ENCODE assay signal across 18 cellular contexts in the genomic region with DNA sequence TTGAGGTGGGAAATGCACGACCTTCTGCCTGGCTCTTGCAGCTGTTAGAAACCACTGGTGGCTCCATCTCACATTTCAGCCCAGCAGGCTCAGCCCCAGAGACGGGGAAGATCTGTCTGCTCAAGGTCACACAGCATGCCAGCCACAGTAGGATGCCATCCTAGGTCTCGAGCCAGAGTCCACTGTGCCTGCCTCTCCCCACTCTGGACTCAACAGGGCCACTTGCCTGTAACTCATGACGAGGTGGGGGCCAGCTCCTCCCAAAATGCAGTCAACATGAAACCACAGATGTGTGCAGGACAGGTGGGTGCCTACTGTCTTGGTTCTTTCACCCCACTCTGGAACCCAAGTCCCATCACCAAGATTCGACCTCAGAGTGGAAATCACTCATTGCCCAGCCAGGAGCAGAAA. TPM values are rescaled to one million over a fixed set of nuclear protein-coding genes. Genes with fewer than 3 reads are reported as not detected.
DNase-seq lines count a peak whose midpoint lies in the region; ATAC-seq and TF ChIP-seq lines count a peak whose summit lies in the region.
"Had no signal": no experiment of that assay in that cellular context is flagged by ENCODE, and none has a peak within 500 bp of the region (broad histone marks: within the 10 kb centered on the region; RNA-seq: fewer than 3 reads in every experiment).

No MANE protein-coding gene starts in this region.

- H3K27me3 ChIP-seq in lower lobe of right lung (ENCODE audit: low read depth) (peaks cover 58% of the 10 kb centered on the region), upper lobe of right lung (peaks cover 56% of the 10 kb centered on the region)

- peak overlapping the region; percentile 85 for H3K4me3 Mint-ChIP-seq in activated naive CD4-positive, alpha-beta T cell treated with anti-CD3 and anti-CD28 coated beads, Interleukin-2, amount 50 U/mL, for 24 hours
- H3K4me3 Mint-ChIP-seq in activated T-cell treated with anti-CD3 and anti-CD28 coated beads, Interleukin-2, amount 50 U/mL, for 72 hours = peak overlapping the region; percentile 90 to 96

- peak; percentile 47 to 57 for ATAC-seq in activated T-cell treated with anti-CD3 and anti-CD28 coated beads, Interleukin-2, amount 50 U/mL, for 72 hours (replicated peaks in 1 of 2)
- ATAC-seq in lower lobe of right lung = no peak
- no peak for ATAC-seq in upper lobe of right lung
- no peak for ATAC-seq in HG02973 (IDR thresholded peaks at IDR 0.05; ENCODE audit: unreplicated experiment)
- ATAC-seq: sciatic nerve had no signal

- DNase-seq in activated naive CD4-positive, alpha-beta T cell treated with Interleukin-2 at 50 U/mL for 16 hours = no peak
- peak; percentile 54 to 64 for DNase-seq in activated T-cell treated with anti-CD3 and anti-CD28 coated beads, Interleukin-2, amount 50 U/mL, for 72 hours
- DNase-seq in lower lobe of right lung (peak; percentile 6), upper lobe of right lung (peak; percentile 34), GM10266 (ENCODE audit: extremely low spot score) (no peak), HPDE6-E6E7 (ENCODE audit: extremely low spot score) (no peak)
- DNase-seq: activated CD4-positive, CD25-positive, alpha-beta regulatory T cell; hypothalamus; IMR-90; midbrain; MM.1S; NCI-H187 treated with DMSO at 0.1 percent for 48 hours; NCI-H446 treated with DMSO at 0.1 percent for 48 hours; substantia nigra had no signal

- H3K4me3 ChIP-seq in lower lobe of right lung (no peak overlapping the region), upper lobe of right lung (no peak overlapping the region)
- H3K4me3 ChIP-seq: ascending aorta had no signal

- intact Hi-C loops in lower lobe of right lung (cut with DNase I) (no loop called here), upper lobe of right lung (cut with DNase I) (no loop called here)

- peaks cover 13% of the 10 kb centered on the region for H3K36me3 Mint-ChIP-seq in activated naive CD4-positive, alpha-beta T cell treated with anti-CD3 and anti-CD28 coated beads, Interleukin-2, amount 50 U/mL, for 24 hours
- H3K36me3 Mint-ChIP-seq in activated T-cell treated with anti-CD3 and anti-CD28 coated beads, Interleukin-2, amount 50 U/mL, for 72 hours (ENCODE audit: insufficient read depth in 2 of 2) = peaks cover 6 to 16% of the 10 kb centered on the region in 2 donors

- H3K36me3 ChIP-seq in lower lobe of right lung (no peaks in the 10 kb centered on the region), upper lobe of right lung (no peaks in the 10 kb centered on the region)
- H3K36me3 ChIP-seq: ascending aorta had no signal

- H3K27me3 Mint-ChIP-seq in activated naive CD4-positive, alpha-beta T cell treated with anti-CD3 and anti-CD28 coated beads, Interleukin-2, amount 50 U/mL, for 24 hours = no peaks in the 10 kb centered on the region
- H3K27me3 Mint-ChIP-seq in activated T-cell treated with anti-CD3 and anti-CD28 coated beads, Interleukin-2, amount 50 U/mL, for 72 hours (ENCODE audit: low read depth) = no peaks in the 10 kb centered on the region

- no peak overlapping the region for H3K27ac ChIP-seq in lower lobe of right lung
- no peak overlapping the region for H3K27ac ChIP-seq in upper lobe of right lung
- H3K27ac ChIP-seq: ascending aorta had no signal

- H3K9me3 ChIP-seq in lower lobe of right lung = no peaks in the 10 kb centered on the region
- no peaks in the 10 kb centered on the region for H3K9me3 ChIP-seq in upper lobe of right lung
- H3K9me3 ChIP-seq: ascending aorta had no signal

- TF ChIP-seq CTCF in lower lobe of right lung (IDR thresholded peaks at IDR 0.05) (no peak), upper lobe of right lung (IDR thresholded peaks at IDR 0.05) (no peak), GM10266 (IDR thresholded peaks at IDR 0.05; ENCODE audit: control insufficient read depth, insufficient read depth, low read depth, missing control alignments) (no peak)

- peaks cover 83% of the 10 kb centered on the region for H3K4me1 Mint-ChIP-seq in activated naive CD4-positive, alpha-beta T cell treated with anti-CD3 and anti-CD28 coated beads, Interleukin-2, amount 50 U/mL, for 24 hours
- H3K4me1 Mint-ChIP-seq in activated T-cell treated with anti-CD3 and anti-CD28 coated beads, Interleukin-2, amount 50 U/mL, for 72 hours (ENCODE audit: low read depth) = peaks cover 84% of the 10 kb centered on the region

- H3K4me1 ChIP-seq in lower lobe of right lung = no peaks in the 10 kb centered on the region
- H3K4me1 ChIP-seq in upper lobe of right lung = no peaks in the 10 kb centered on the region
- H3K4me1 ChIP-seq: ascending aorta had no signal

- peak overlapping the region; percentile 89 for H3K27ac Mint-ChIP-seq in activated naive CD4-positive, alpha-beta T cell treated with anti-CD3 and anti-CD28 coated beads, Interleukin-2, amount 50 U/mL, for 24 hours
- H3K27ac Mint-ChIP-seq in activated T-cell treated with anti-CD3 and anti-CD28 coated beads, Interleukin-2, amount 50 U/mL, for 72 hours = peak overlapping the region; percentile 85

- no peaks in the 10 kb centered on the region for H3K9me3 Mint-ChIP-seq in activated naive CD4-positive, alpha-beta T cell treated with anti-CD3 and anti-CD28 coated beads, Interleukin-2, amount 50 U/mL, for 24 hours
- no peaks in the 10 kb centered on the region for H3K9me3 Mint-ChIP-seq in activated T-cell treated with anti-CD3 and anti-CD28 coated beads, Interleukin-2, amount 50 U/mL, for 72 hours

RNA-seq across cellular contexts. Expression of a gene that starts 23.2 kb away (rescaled TPM):
- total RNA-seq in activated T-cell treated with anti-CD3 and anti-CD28 coated beads, Interleukin-2, amount 50 U/mL, for 72 hours = 10 to 100 TPM; 54.4 to 58.0 TPM
- 2.3 TPM for total RNA-seq in lower lobe of right lung
- 2.4 TPM for total RNA-seq in upper lobe of right lung

Comparison
In these comparisons a context has a peak if more than half of its experiments do, and no peak if none do; other contexts are left out.
1. DNase-seq: peak in activated T-cell treated with anti-CD3 and anti-CD28 coated beads, Interleukin-2, amount 50 U/mL, for 72 hours (2 of 2), lower lobe of right lung (single experiment) and upper lobe of right lung (single experiment); none in activated naive CD4-positive, alpha-beta T cell treated with Interleukin-2 at 50 U/mL for 16 hours (single experiment), GM10266 (single experiment) and HPDE6-E6E7 (single experiment).
2. ATAC-seq: peak in activated T-cell treated with anti-CD3 and anti-CD28 coated beads, Interleukin-2, amount 50 U/mL, for 72 hours (2 of 2); none in lower lobe of right lung (0 of 2), upper lobe of right lung (single experiment) and HG02973 (single experiment).
3. RNA of a gene that starts 23.2 kb away (total RNA-seq): 54.4 to 58.0 TPM in activated T-cell treated with anti-CD3 and anti-CD28 coated beads, Interleukin-2, amount 50 U/mL, for 72 hours; 2.4 TPM in upper lobe of right lung (single experiment) and 2.3 TPM in lower lobe of right lung (single experiment); every median in the first group is over 10 times any median in the second.